ENCODE assay signal across 8 cellular contexts in genomic region chr9:137027369-137028012, GRCh38. TPM values are rescaled to one million over a fixed set of nuclear protein-coding genes. Genes with fewer than 3 reads are reported as not detected.
DNase-seq lines count a peak whose midpoint lies in the region; ATAC-seq, FAIRE-seq and TF ChIP-seq lines count a peak whose summit lies in the region.

No MANE protein-coding gene starts in this region.

- H3K4me3 Mint-ChIP-seq in activated naive CD8-positive, alpha-beta T cell treated with anti-CD3 and anti-CD28 coated beads, Interleukin-2, amount 50 U/mL, for 24 hours: peak overlapping the region; percentile 69

- H3K9ac ChIP-seq in kidney (ENCODE audit: low read length in 2 of 2): peak overlapping the region in 1 of 2 donors; percentile 69

- no peaks in the 10 kb centered on the region for H3K36me3 ChIP-seq in kidney (ENCODE audit: control insufficient read depth in 1 of 2, insufficient read depth in 2 of 2, low read length in 2 of 2)
- H3K36me3 ChIP-seq in suprapubic skin: no peaks in the 10 kb centered on the region

- H3K36me3 Mint-ChIP-seq in activated naive CD8-positive, alpha-beta T cell treated with anti-CD3 and anti-CD28 coated beads, Interleukin-2, amount 50 U/mL, for 24 hours (ENCODE audit: low read depth): no peaks in the 10 kb centered on the region

- no peak for TF ChIP-seq EP300 in suprapubic skin (IDR thresholded peaks at IDR 0.05)

- peak overlapping the region in 1 of 2 donors; percentile 54 for H3K27ac ChIP-seq in kidney (ENCODE audit: low read depth in 2 of 2, low read length in 2 of 2)
- no peak overlapping the region for H3K27ac ChIP-seq in suprapubic skin

- H3K4me3 ChIP-seq in kidney (ENCODE audit: low read length in 2 of 2): peak overlapping the region; percentile 25 to 62
- peak overlapping the region; percentile 66 for H3K4me3 ChIP-seq in suprapubic skin

- peak; percentile 28 for DNase-seq in activated T-cell treated with anti-CD3 and anti-CD28 coated beads, Interleukin-2, amount 50 U/mL, for 1 hour
- no peak for DNase-seq in activated T-cell treated with anti-CD3 and anti-CD28 coated beads, Interleukin-2, amount 50 U/mL, for 48 hours
- DNase-seq in activated naive CD8-positive, alpha-beta T cell treated with anti-CD3 and anti-CD28 coated beads, Interleukin-2, amount 50 U/mL, for 24 hours: no peak
- no peak for DNase-seq in kidney
- DNase-seq in suprapubic skin (ENCODE audit: low spot score in 2 of 2): no peak
- DNase-seq in SW 1271 (lab: John Stamatoyannopoulos, UW): no peak

- H3K4me1 Mint-ChIP-seq in activated naive CD8-positive, alpha-beta T cell treated with anti-CD3 and anti-CD28 coated beads, Interleukin-2, amount 50 U/mL, for 24 hours: peaks cover 31% of the 10 kb centered on the region

- H3K4me1 ChIP-seq in kidney (ENCODE audit: control insufficient read depth in 1 of 2, insufficient read depth in 1 of 2, low read depth in 1 of 2, low read length in 2 of 2) (peaks cover 20 to 39% of the 10 kb centered on the region in 2 donors), suprapubic skin (peaks cover 48% of the 10 kb centered on the region)

- no peak overlapping the region for H3K27ac Mint-ChIP-seq in activated naive CD8-positive, alpha-beta T cell treated with anti-CD3 and anti-CD28 coated beads, Interleukin-2, amount 50 U/mL, for 24 hours

- no peak for ATAC-seq in activated naive CD8-positive, alpha-beta T cell treated with anti-CD3 and anti-CD28 coated beads, Interleukin-2, amount 50 U/mL, for 24 hours
- ATAC-seq in HG03354 (IDR thresholded peaks at IDR 0.05; ENCODE audit: poor library complexity, severe bottlenecking, unreplicated experiment) (no peak), GM18873 (IDR thresholded peaks at IDR 0.05; ENCODE audit: low FRiP score, unreplicated experiment) (no peak)

- no peak for TF ChIP-seq POLR2A in suprapubic skin (IDR thresholded peaks at IDR 0.05)

- intact Hi-C loops in kidney (cut with DNase I): loop anchor here (10.0 kb wide), 1 partner anchor 73 kb away; the partner anchor contains the start of gene LCN12

- H3K27me3 ChIP-seq in suprapubic skin: no peaks in the 10 kb centered on the region

- H3K27me3 Mint-ChIP-seq in activated naive CD8-positive, alpha-beta T cell treated with anti-CD3 and anti-CD28 coated beads, Interleukin-2, amount 50 U/mL, for 24 hours: peaks cover 4% of the 10 kb centered on the region

- no peak for FAIRE-seq in kidney (lab: Jason Lieb, UNC)

- no peak for TF ChIP-seq CTCF in kidney (IDR thresholded peaks at IDR 0.05; ENCODE audit: borderline replicate concordance, extremely low read depth, insufficient read depth)
- TF ChIP-seq CTCF in suprapubic skin (IDR thresholded peaks at IDR 0.05): no peak

- WGBS in suprapubic skin: 49% methylated on average over 8 of the region's 53 CpGs

- H3K9me3 Mint-ChIP-seq in activated naive CD8-positive, alpha-beta T cell treated with anti-CD3 and anti-CD28 coated beads, Interleukin-2, amount 50 U/mL, for 24 hours: no peaks in the 10 kb centered on the region

- H3K9me3 ChIP-seq in kidney (ENCODE audit: control insufficient read depth in 1 of 2, low read length in 2 of 2) (no peaks in the 10 kb centered on the region), suprapubic skin (no peaks in the 10 kb centered on the region)

RNA-seq across cellular contexts. Expression of gene ABCA2, which starts 0.5 kb away (rescaled TPM):
- total RNA-seq in kidney: 72.1 TPM
- 39.2 TPM for polyA plus RNA-seq in kidney (ENCODE audit: insufficient read depth, low read depth, low replicate concordance)
- 10 to 100 TPM; 10.4 to 44.7 (median 33.4) TPM for total RNA-seq in suprapubic skin

RNA-seq across cellular contexts. Expression of gene FUT7, which starts 4.4 kb away (rescaled TPM):
- total RNA-seq in kidney: 0.60 TPM
- polyA plus RNA-seq in kidney (ENCODE audit: insufficient read depth, low read depth, low replicate concordance): not detected
- under 1 TPM in 1 of 4 donors, not detected in 3; 0.72 TPM for total RNA-seq in suprapubic skin

RNA-seq across cellular contexts. Expression of gene NPDC1, which starts 18.5 kb away (rescaled TPM):
- total RNA-seq in kidney (189 TPM), suprapubic skin (10 to 100 TPM; 22.2 to 64.0 (median 47.3) TPM)
- polyA plus RNA-seq in kidney (ENCODE audit: insufficient read depth, low read depth, low replicate concordance): 80.2 TPM

RNA-seq across cellular contexts. Expression of gene ENTPD2, which starts 26.4 kb away (rescaled TPM):
- total RNA-seq in kidney (9.3 TPM), suprapubic skin (10 to 100 TPM; 13.3 to 20.8 (median 16.7) TPM)
- 5.5 TPM for polyA plus RNA-seq in kidney (ENCODE audit: insufficient read depth, low read depth, low replicate concordance)

RNA-seq across cellular contexts. Expression of gene CLIC3, which starts 31.1 kb away (rescaled TPM):
- total RNA-seq in kidney: 4.0 TPM
- polyA plus RNA-seq in kidney (ENCODE audit: insufficient read depth, low read depth, low replicate concordance): 2.1 TPM
- 100 to 1,000 TPM in 3 of 4 donors, 10 to 100 TPM in 1; 20.6 to 159 (median 130) TPM for total RNA-seq in suprapubic skin
